8 cellular contexts compared by ENCODE assay signal in the genomic region with DNA sequence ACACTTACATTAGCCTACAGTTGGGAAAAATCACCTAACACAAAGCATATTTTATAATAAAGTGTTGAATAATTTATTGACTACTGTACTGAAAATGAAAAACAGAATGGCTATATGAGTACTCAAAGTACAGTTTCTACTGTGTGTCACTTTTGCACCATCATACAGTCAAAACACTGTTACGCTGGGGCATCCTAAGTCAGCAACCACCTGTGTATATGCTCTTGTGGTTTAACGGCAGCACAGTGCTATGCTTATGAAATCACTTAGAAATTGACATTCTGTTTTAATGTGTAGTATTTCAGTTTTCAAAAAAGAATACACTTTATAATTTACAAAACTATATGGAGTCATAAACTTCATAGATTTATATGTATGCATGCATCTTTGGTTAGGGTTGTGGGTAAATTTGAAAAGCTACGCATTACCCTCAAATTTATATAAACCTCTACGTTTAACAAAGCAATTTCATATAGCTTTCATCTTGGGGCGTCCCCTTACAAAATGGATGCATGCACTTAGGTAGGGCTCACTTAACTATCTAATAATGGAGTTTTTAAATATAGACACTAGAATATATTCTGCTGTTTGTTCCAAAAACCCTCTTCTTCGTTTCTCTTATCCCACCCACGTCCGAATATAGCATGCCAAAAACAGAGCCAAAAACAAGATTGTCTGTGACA. TPM values are rescaled to one million over a fixed set of nuclear protein-coding genes. Genes with fewer than 3 reads are reported as not detected.
DNase-seq lines count a peak whose midpoint lies in the region; ATAC-seq, FAIRE-seq and TF ChIP-seq lines count a peak whose summit lies in the region.

No MANE protein-coding gene starts in this region.

- no peak for TF ChIP-seq EP300 in K562 (IDR thresholded peaks at IDR 0.05; ENCODE audit: low read length)

- peak overlapping the region; percentile 86 to 96 (median 91) for H3K4me3 Mint-ChIP-seq in CD4-positive, alpha-beta memory T cell
- H3K4me3 Mint-ChIP-seq in natural killer cell: peak overlapping the region; percentile 95

- H4K20me1 ChIP-seq in K562 (replicated peaks; ENCODE audit: control insufficient read depth, insufficient read depth, low read length): no peaks in the 10 kb centered on the region

- ATAC-seq in K562: no peak; the same call in 2 of the 3 replicates
- no peak for ATAC-seq in natural killer cell
- ATAC-seq in GM21737 (IDR thresholded peaks at IDR 0.05; ENCODE audit: unreplicated experiment): no peak
- ATAC-seq in HG02981 (IDR thresholded peaks at IDR 0.05; ENCODE audit: unreplicated experiment): no peak
- ATAC-seq in esophagus mucosa: no peak

- H3K9me3 ChIP-seq in CD4-positive, alpha-beta memory T cell (ENCODE audit: control insufficient read depth in 1 of 2, low read length in 2 of 2): no peaks in the 10 kb centered on the region
- no peaks in the 10 kb centered on the region for H3K9me3 ChIP-seq in HUES48 (ENCODE audit: control insufficient read depth, insufficient read depth, low read length)
- no peaks in the 10 kb centered on the region for H3K9me3 ChIP-seq in K562 (replicated peaks; ENCODE audit: control insufficient read depth, insufficient read depth, low read depth, low read length)

- in situ Hi-C loops in K562 (cut with MboI): no loop called here

- no peaks in the 10 kb centered on the region for H3K27me3 Mint-ChIP-seq in CD4-positive, alpha-beta memory T cell
- H3K27me3 Mint-ChIP-seq in natural killer cell (ENCODE audit: low read depth in 2 of 2): no peaks in the 10 kb centered on the region

- no TSS peak for BruUV-seq in K562 (replicated peaks; lab: Mats Ljungman, UMichigan)

- CTCF ChIA-PET in CD4-positive, alpha-beta memory T cell (lab: Charles Lee; ENCODE audit: partially characterized antibody): interaction anchor here (1.1 to 3.0 kb wide), 6 partner anchors 11 to 58 kb away, joined by 4 to 26 read pairs (median 5); no protein-coding TSS in a partner anchor
- CTCF ChIA-PET in K562 (lab: Yijun Ruan, JAX; ENCODE audit: low intra/inter-chr PET ratio): no interaction called here

- no peak for TF ChIP-seq RAD21 in K562 (CRISPR knock-in tag; conservative IDR thresholded peaks at IDR 0.05 in 1 of 2, IDR thresholded peaks at IDR 0.05 in 1 of 2)

- peak overlapping the region; percentile 93 for H3K4me2 ChIP-seq in K562 (ENCODE audit: insufficient read depth, low read length)

- peak overlapping the region; percentile 64 to 92 for H3K4me3 ChIP-seq in CD4-positive, alpha-beta memory T cell (ENCODE audit: low read length in 2 of 2)
- H3K4me3 ChIP-seq in HUES48 (ENCODE audit: low read depth, low read length) (peak overlapping the region; percentile 94), K562 (peak overlapping the region; percentile 84)

- DNase-seq in CD4-positive, alpha-beta memory T cell: peak in 2 of 5 donors; percentile 16 to 27
- no peak for DNase-seq in K562 (ENCODE audit: extremely low read depth in 1 of 4, low spot score in 3 of 4)
- DNase-seq in natural killer cell: no peak
- no peak for DNase-seq in RPMI8226

- H3K4me1 Mint-ChIP-seq in CD4-positive, alpha-beta memory T cell: peaks cover 15 to 39% (median 21%) of the 10 kb centered on the region in 4 donors
- peaks cover 9 to 15% of the 10 kb centered on the region in 2 donors for H3K4me1 Mint-ChIP-seq in natural killer cell

- H3K9ac ChIP-seq in HUES48 (ENCODE audit: low read depth, low read length): no peak overlapping the region
- H3K9ac ChIP-seq in K562 (ENCODE audit: insufficient read depth in 1 of 2, low read depth in 2 of 2, low read length in 2 of 2): peak overlapping the region in 1 of 2 experiments; percentile 87; a peak in 2 of 4 replicates

- H3K79me2 ChIP-seq in K562 (ENCODE audit: control insufficient read depth, insufficient read depth, low read length): peaks cover 40% of the 10 kb centered on the region

- POLR2A ChIA-PET in CD4-positive, alpha-beta memory T cell (lab: Charles Lee; ENCODE audit: partially characterized antibody): interaction anchor here (0.7 to 6.2 kb wide), 7 partner anchors 12 to 133 kb away, joined by 3 to 41 read pairs (median 5); a partner anchor contains a TSS
- POLR2A ChIA-PET in K562 (lab: Yijun Ruan, JAX): interaction anchor here (1.5 kb wide), 1 partner anchor 133 kb away, joined by 3 read pairs; a partner anchor contains a TSS

- no peak for TF ChIP-seq POLR2A in K562 (conservative IDR thresholded peaks at IDR 0.05)

- peak overlapping the region; percentile 67 to 93 (median 88) for H3K27ac Mint-ChIP-seq in CD4-positive, alpha-beta memory T cell
- peak overlapping the region; percentile 19 to 85 for H3K27ac Mint-ChIP-seq in natural killer cell

- no peaks in the 10 kb centered on the region for H3K9me3 Mint-ChIP-seq in CD4-positive, alpha-beta memory T cell
- H3K9me3 Mint-ChIP-seq in natural killer cell: no peaks in the 10 kb centered on the region

- peaks cover 0 to 3% of the 10 kb centered on the region in 2 donors for H3K36me3 Mint-ChIP-seq in CD4-positive, alpha-beta memory T cell
- H3K36me3 Mint-ChIP-seq in natural killer cell: no peaks in the 10 kb centered on the region

- no peaks in the 10 kb centered on the region for H3K27me3 ChIP-seq in CD4-positive, alpha-beta memory T cell (ENCODE audit: insufficient read depth, low read length)
- H3K27me3 ChIP-seq in HUES48 (ENCODE audit: control insufficient read depth, insufficient read depth, low read length) (no peaks in the 10 kb centered on the region), K562 (ENCODE audit: control insufficient read depth in 2 of 2, insufficient read depth in 2 of 2, low read length in 2 of 2) (no peaks in the 10 kb centered on the region)

- peaks cover 32% of the 10 kb centered on the region for H3K4me1 ChIP-seq in CD4-positive, alpha-beta memory T cell (ENCODE audit: insufficient read depth, low read length)
- H3K4me1 ChIP-seq in HUES48 (ENCODE audit: control insufficient read depth, insufficient read depth, low read length): peaks cover 6% of the 10 kb centered on the region; the same call in 1 of the 2 replicates
- H3K4me1 ChIP-seq in K562 (replicated peaks in 1 of 2; ENCODE audit: control insufficient read depth in 2 of 2, insufficient read depth in 2 of 2, low read length in 2 of 2): peaks cover 5 to 8% of the 10 kb centered on the region in 2 experiments; a peak in 3 of 5 replicates

- peak overlapping the region; percentile 51 for H3K27ac ChIP-seq in CD4-positive, alpha-beta memory T cell (ENCODE audit: low read depth, low read length)
- no peak overlapping the region for H3K27ac ChIP-seq in HUES48 (ENCODE audit: low read depth, low read length)
- H3K27ac ChIP-seq in K562 (ENCODE audit: extremely low read depth, low read depth, low read length): peak overlapping the region; percentile 80

- no peaks in the 10 kb centered on the region for H3K9me1 ChIP-seq in K562 (ENCODE audit: control insufficient read depth, insufficient read depth, low read length)

- WGBS in K562 (ENCODE audit: insufficient coverage, low coverage, missing lambda C conversion rate): 27% methylated on average over 8 of the region's 8 CpGs

- H2AFZ ChIP-seq in K562 (ENCODE audit: low read depth, low read length): peak overlapping the region; percentile 98

- no peaks in the 10 kb centered on the region for H3K36me3 ChIP-seq in CD4-positive, alpha-beta memory T cell (ENCODE audit: insufficient read depth, low read length)
- H3K36me3 ChIP-seq in HUES48 (ENCODE audit: control insufficient read depth, insufficient read depth, low read length): no peaks in the 10 kb centered on the region
- no peaks in the 10 kb centered on the region; the same call in 2 of the 3 replicates for H3K36me3 ChIP-seq in K562 (ENCODE audit: control insufficient read depth, insufficient read depth, low read length)

- intact Hi-C loops in CD4-positive, alpha-beta memory T cell (cut with micrococcal nuclease): loop anchor here (1.0 to 5.0 kb wide), 2 partner anchors 133 to 1112 kb away; a partner anchor contains a TSS
- intact Hi-C loops in K562 (cut with micrococcal nuclease): no loop called here
- intact Hi-C loops in natural killer cell (cut with micrococcal nuclease): no loop called here

- no peak for FAIRE-seq in K562 (lab: Jason Lieb, UNC)

- no peak for TF ChIP-seq CTCF in K562 (IDR thresholded peaks at IDR 0.05 in 2 of 3, conservative IDR thresholded peaks at IDR 0.05 in 1 of 3; ENCODE audit: insufficient read depth in 2 of 3, low read depth in 1 of 3, low read length in 3 of 3)
- TF ChIP-seq CTCF in natural killer cell (IDR thresholded peaks at IDR 0.05): no peak

TF ChIP-seq in K562, 482 proteins besides CTCF, POLR2A, EP300 and RAD21 (continues in another document):
- TF ChIP-seq XRCC4 (IDR thresholded peaks at IDR 0.05; ENCODE audit: extremely low read depth, insufficient read depth, insufficient read length): no peak

RNA-seq across cellular contexts. Expression of a gene that starts 0.7 kb away (rescaled TPM):
- total RNA-seq in CD4-positive, alpha-beta memory T cell: under 1 TPM; 0.15 to 0.17 TPM
- under 1 TPM in 1 of 2 donors, not detected in 1; 0.10 TPM for polyA plus RNA-seq in CD4-positive, alpha-beta memory T cell
- 14.8 and 40.0 TPM in 2 replicates for total RNA-seq in K562 (2011; cell fraction: chromatin; rRNA removed; ENCODE audit: low replicate concordance)
- total RNA-seq in K562 (2011; cell fraction: nucleolus; rRNA removed): 10.2 and 14.1 TPM in 2 replicates
- 21.0 and 27.3 TPM in 2 replicates for total RNA-seq in K562 (2011; cell fraction: nucleoplasm; rRNA removed)
- total RNA-seq in K562 (2014; rRNA removed) (9.9 and 10.7 TPM in 2 replicates), K562 (2014; rRNA removed; fragmentation: Illumina TruSeq; extraction: Trizol) (15.2 and 16.4 TPM in 2 replicates), K562 (2015; rRNA removed; fragmentation: Illumina TruSeq; extraction: Trizol) (15.0 and 15.2 TPM in 2 replicates), K562 (2021) (12.9 and 14.4 TPM in 2 replicates), natural killer cell (1 to 10 TPM in 2 of 3 donors, under 1 TPM in 1; 0.45 to 1.9 (median 1.2) TPM), esophagus mucosa (3.8 TPM)
- polyA plus RNA-seq in K562 (2011; rRNA removed) (16.0 and 23.3 TPM in 2 replicates), K562 (2014; fragmentation: Illumina TruSeq; extraction: Trizol) (13.0 and 15.6 TPM in 2 replicates), K562 (2014; fragmentation: Nextera tagmentation; extraction: Ambion mirVana) (1 to 10 TPM; 2.7 to 4.8 TPM), K562 (2014; rRNA removed) (11.9 and 14.1 TPM in 2 replicates)
- 7.3 and 8.6 TPM in 2 replicates for polyA plus RNA-seq in K562 (2011; cell fraction: cytosol; rRNA removed)
- 11.7 and 14.3 TPM in 2 replicates for polyA plus RNA-seq in K562 (2011; cell fraction: nucleus; rRNA removed)
- 7.9 and 12.0 TPM in 2 replicates for polyA plus RNA-seq in K562 (2012)
- 24.1 and 24.3 TPM in 2 replicates for polyA minus RNA-seq in K562 (2011; rRNA and poly(A)+ RNA removed)
- polyA minus RNA-seq in K562 (2011; cell fraction: cytosol; rRNA and poly(A)+ RNA removed): 8.6 and 10.1 TPM in 2 replicates
- polyA minus RNA-seq in K562 (2011; cell fraction: nucleus; rRNA and poly(A)+ RNA removed): 14.8 and 20.2 TPM in 2 replicates
